9 cellular contexts compared by ENCODE assay signal in the genomic region with DNA sequence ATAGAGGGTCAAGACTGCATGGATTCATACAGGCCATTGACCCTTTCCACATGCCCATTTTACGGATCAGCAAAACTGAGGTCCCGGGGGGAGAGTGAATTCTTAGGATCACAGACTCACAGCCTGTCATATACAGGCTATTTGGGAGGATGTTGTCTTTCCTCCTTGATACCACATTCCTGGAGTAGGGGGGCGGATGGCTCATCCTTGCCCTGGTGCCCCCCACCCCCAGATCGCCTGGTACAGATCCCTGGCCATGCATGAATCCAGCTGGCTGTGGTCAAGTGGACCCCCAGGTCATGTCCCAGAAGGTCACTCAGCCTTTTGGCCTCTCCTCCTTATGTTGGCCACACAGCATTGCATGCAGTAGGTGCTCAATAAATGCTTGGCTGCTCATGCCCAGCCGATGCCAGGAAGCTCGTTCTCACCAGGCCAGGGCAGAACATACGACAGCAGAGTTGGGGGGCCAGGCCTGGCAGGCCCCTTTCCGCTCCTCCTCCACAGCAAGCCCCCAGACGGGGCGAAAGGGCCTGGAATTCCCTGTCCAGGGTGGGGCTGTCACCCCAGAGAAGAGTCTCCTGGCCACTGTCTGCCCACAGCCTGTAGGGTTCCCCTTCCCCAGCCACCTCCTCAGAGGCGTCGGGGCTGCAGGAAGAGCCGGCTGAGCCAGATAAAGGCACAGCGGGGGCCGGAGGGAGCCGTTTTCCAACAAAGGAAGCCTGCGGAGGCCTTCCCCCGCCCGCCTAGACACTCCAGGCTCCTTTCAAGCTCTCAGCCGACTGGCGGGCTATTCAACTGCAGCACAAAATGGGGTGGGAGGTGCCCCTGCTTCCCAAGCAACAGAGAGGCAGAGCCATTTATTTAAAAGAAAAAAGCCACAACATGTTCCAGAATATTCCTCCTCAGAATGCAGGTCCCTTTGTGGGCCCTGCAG.
DNase-seq lines count a peak whose midpoint lies in the region; ATAC-seq and TF ChIP-seq lines count a peak whose summit lies in the region.
"Had no signal": no experiment of that assay in that cellular context is flagged by ENCODE, and none has a peak within 500 bp of the region (broad histone marks: within the 10 kb centered on the region; RNA-seq: fewer than 3 reads in every experiment).

No MANE protein-coding gene starts in this region.

- no peaks in the 10 kb centered on the region for H3K79me2 ChIP-seq in DOHH2 (ENCODE audit: control insufficient read depth, low read length)

- H3K4me1 Mint-ChIP-seq in brain (peaks cover 57% of the 10 kb centered on the region), naive B cell (peaks cover 12 to 40% (median 28%) of the 10 kb centered on the region in 3 donors)

- H3K27ac ChIP-seq in DOHH2 (ENCODE audit: low read depth, low read length) (0 out of 2 replicates have a peak overlapping the region, but pooled peaks have one; percentile 8), foreskin keratinocyte (no peak overlapping the region), colonic mucosa (no peak overlapping the region)

- DNase-seq in NCI-H187 treated with DMSO at 0.1 percent for 48 hours (lab: John Stamatoyannopoulos, UW) = peak; percentile 31
- no peak for DNase-seq in naive B cell
- no peak for DNase-seq in central memory CD4-positive, alpha-beta T cell
- no peak for DNase-seq in foreskin keratinocyte
- DNase-seq in colonic mucosa = no peak
- DNase-seq: sigmoid colon had no signal

- H3K36me3 Mint-ChIP-seq in brain (no peaks in the 10 kb centered on the region), naive B cell (no peaks in the 10 kb centered on the region)

- intact Hi-C loops in colonic mucosa (cut with DNase I) = no loop called here

- H3K27me3 Mint-ChIP-seq in brain (peaks cover 4% of the 10 kb centered on the region), naive B cell (peaks cover 23 to 51% (median 35%) of the 10 kb centered on the region in 3 donors)

- H3K36me3 ChIP-seq in DOHH2 (ENCODE audit: control insufficient read depth, low read length) (no peaks in the 10 kb centered on the region), colonic mucosa (no peaks in the 10 kb centered on the region)
- H3K36me3 ChIP-seq: sigmoid colon had no signal

- TF ChIP-seq CTCF in DOHH2 (IDR thresholded peaks at IDR 0.05; ENCODE audit: low read depth, low read length, poor library complexity, severe bottlenecking) (no peak), brain (conservative IDR thresholded peaks at IDR 0.05) (peak in 1 of 2 experiments; percentile 7), foreskin keratinocyte (conservative IDR thresholded peaks at IDR 0.05) (no peak), colonic mucosa (IDR thresholded peaks at IDR 0.05) (no peak)

- H3K27ac Mint-ChIP-seq in brain (peak overlapping the region; percentile 90 to 98 (median 95)), naive B cell (peak overlapping the region in 1 of 6 donors; percentile 20)

- H3K9me3 ChIP-seq in DOHH2 (ENCODE audit: control insufficient read depth, insufficient read depth, low read length) (no peaks in the 10 kb centered on the region), colonic mucosa (no peaks in the 10 kb centered on the region)
- H3K9me3 ChIP-seq: sigmoid colon had no signal

- ATAC-seq in naive B cell (ENCODE audit: low read depth in 2 of 2) (no peak), GM18909 (IDR thresholded peaks at IDR 0.05; ENCODE audit: poor library complexity, unreplicated experiment) (no peak), foreskin keratinocyte (no peak)

- peaks cover 0 to 6% (median 2%) of the 10 kb centered on the region in 5 experiments for H3K9me3 Mint-ChIP-seq in brain
- H3K9me3 Mint-ChIP-seq in naive B cell = peaks cover 0 to 3% (median 0%) of the 10 kb centered on the region in 7 donors

- H3K4me3 Mint-ChIP-seq in brain = peak overlapping the region; percentile 52 to 74 (median 64)
- peak overlapping the region in 5 of 8 donors; percentile 30 to 72 (median 37) for H3K4me3 Mint-ChIP-seq in naive B cell

- H3K4me1 ChIP-seq in DOHH2 (ENCODE audit: control insufficient read depth, low read length) = peaks cover 48% of the 10 kb centered on the region
- no peaks in the 10 kb centered on the region for H3K4me1 ChIP-seq in foreskin keratinocyte
- H3K4me1 ChIP-seq in colonic mucosa = peaks cover 23% of the 10 kb centered on the region

- peaks cover 6% of the 10 kb centered on the region; the same call in 1 of the 2 replicates for H3F3A ChIP-seq in DOHH2 (ENCODE audit: control insufficient read depth, insufficient read depth)

- H3K4me3 ChIP-seq in DOHH2 (ENCODE audit: low read length) = 0 out of 2 replicates have a peak overlapping the region, but pooled peaks have one; percentile 40
- no peak overlapping the region for H3K4me3 ChIP-seq in colonic mucosa
- H3K4me3 ChIP-seq: sigmoid colon had no signal

- H3K9ac ChIP-seq in colonic mucosa (ENCODE audit: low read depth in 2 of 2, low read length in 2 of 2) = peak overlapping the region in 1 of 2 donors; percentile 26

- no peaks in the 10 kb centered on the region for H4K20me1 ChIP-seq in DOHH2 (ENCODE audit: control insufficient read depth, insufficient read depth, low read depth, low read length)

- peak overlapping the region; percentile 60 for H3K4me2 ChIP-seq in DOHH2 (ENCODE audit: low read length)

- no peaks in the 10 kb centered on the region for H3K9me2 ChIP-seq in DOHH2 (replicated peaks; ENCODE audit: control insufficient read depth, low read length)

- H3K27me3 ChIP-seq in DOHH2 (ENCODE audit: control insufficient read depth, low read length) = peaks cover 3% of the 10 kb centered on the region; the same call in 1 of the 2 replicates
- H3K27me3 ChIP-seq in foreskin keratinocyte = peaks cover 28% of the 10 kb centered on the region
- no peaks in the 10 kb centered on the region for H3K27me3 ChIP-seq in colonic mucosa
- H3K27me3 ChIP-seq: sigmoid colon had no signal
